8 cellular contexts compared by ENCODE assay signal in genomic region chr14:35333797-35334743, GRCh38. TPM values are rescaled to one million over a fixed set of nuclear protein-coding genes. Genes with fewer than 3 reads are reported as not detected.
DNase-seq lines count a peak whose midpoint lies in the region; ATAC-seq, FAIRE-seq and TF ChIP-seq lines count a peak whose summit lies in the region.

No MANE protein-coding gene starts in this region.

- peaks cover 62% of the 10 kb centered on the region for H3K4me1 ChIP-seq in keratinocyte (ENCODE audit: control insufficient read depth, extremely low read depth, insufficient read depth, low read length)

- no peak for TF ChIP-seq CTCF in keratinocyte (optimal IDR thresholded peaks at IDR 0.05 in 1 of 3, IDR thresholded peaks at IDR 0.05 in 1 of 3, conservative IDR thresholded peaks at IDR 0.05 in 1 of 3; ENCODE audit: extremely low read depth in 1 of 3, insufficient read depth in 2 of 3, low read length in 3 of 3)

- H3K36me3 ChIP-seq in KOPT-K1 (ENCODE audit: insufficient read depth, low read length) (no peaks in the 10 kb centered on the region), keratinocyte (ENCODE audit: control insufficient read depth in 2 of 2, extremely low read depth in 1 of 2, insufficient read depth in 2 of 2, low read length in 2 of 2) (no peaks in the 10 kb centered on the region)

- dilution Hi-C loops in keratinocyte (cut with MboI; ENCODE audit: extremely low pct_ligation_motif_present, low sequenced_read_pairs), result no loop called here

- H4K20me1 ChIP-seq in keratinocyte (ENCODE audit: control insufficient read depth, extremely low read depth, insufficient read depth, low read length), result no peaks in the 10 kb centered on the region

- H2AFZ ChIP-seq in keratinocyte (ENCODE audit: control insufficient read depth, low read length), result no peak overlapping the region

- H3K4me2 ChIP-seq in keratinocyte (ENCODE audit: control insufficient read depth, extremely low read depth, insufficient read depth, low read depth, low read length), result peak overlapping the region; percentile 72

- DNase-seq in activated CD8-positive, alpha-beta memory T cell treated with anti-CD3 and anti-CD28 coated beads for 24 hours, result peak; percentile 76
- no peak for DNase-seq in keratinocyte (ENCODE audit: low read depth, low spot score)
- DNase-seq in stimulated activated CD8-positive, alpha-beta memory T cell treated with anti-CD3 and anti-CD28 coated beads, Interleukin-7, amount 100 ng/mL, for 48 hours (ENCODE audit: extremely low read depth in 1 of 2, low read depth in 1 of 2), result peak; percentile 40 to 64
- DNase-seq in ACHN, result no peak
- DNase-seq in DMS153 (lab: John Stamatoyannopoulos, UW), result no peak

- no peaks in the 10 kb centered on the region for H3K27me3 ChIP-seq in keratinocyte (ENCODE audit: control insufficient read depth, extremely low read depth, insufficient read depth, low read length)

- H3K27ac ChIP-seq in KOPT-K1 (ENCODE audit: low read depth, low read length, poor library complexity, severe bottlenecking) (peak overlapping the region; percentile 83), keratinocyte (ENCODE audit: control insufficient read depth, insufficient read depth, low read length) (peak overlapping the region; percentile 95)

- no peaks in the 10 kb centered on the region for H3K9me3 ChIP-seq in KOPT-K1 (ENCODE audit: insufficient read depth, low read length, poor library complexity, severe bottlenecking)
- no peaks in the 10 kb centered on the region for H3K9me3 ChIP-seq in keratinocyte (ENCODE audit: control insufficient read depth, low read depth, low read length)

- H3K4me3 ChIP-seq in keratinocyte (ENCODE audit: control insufficient read depth in 2 of 3, extremely low read depth in 1 of 3, insufficient read depth in 2 of 3, low read depth in 1 of 3, low read length in 3 of 3), result no peak overlapping the region

- no peaks in the 10 kb centered on the region for H3K79me2 ChIP-seq in keratinocyte (ENCODE audit: control insufficient read depth, insufficient read depth, low read length)

- ATAC-seq in HG02981 (IDR thresholded peaks at IDR 0.05; ENCODE audit: unreplicated experiment), result no peak
- ATAC-seq in HG02870 (IDR thresholded peaks at IDR 0.05; ENCODE audit: unreplicated experiment), result no peak

- H3K9me1 ChIP-seq in keratinocyte (ENCODE audit: control insufficient read depth, extremely low read depth, insufficient read depth, low read length), result no peaks in the 10 kb centered on the region

- no peak for FAIRE-seq in keratinocyte (lab: Jason Lieb, UNC)

- H3K9ac ChIP-seq in keratinocyte (ENCODE audit: control insufficient read depth, extremely low read depth, insufficient read depth, low read length), result no peak overlapping the region

- in situ Hi-C loops in ACHN (cut with HindIII; ENCODE audit: low pct_ligation_motif_present, low pct_unique_long_range_greater_than_20kb, low sequenced_read_pairs), result no loop called here

RNA-seq across cellular contexts. Expression of gene PSMA6, which starts 41.9 kb away (rescaled TPM):
- polyA plus RNA-seq in keratinocyte, result 212 to 326 TPM (median 232 TPM) in 3 replicates
- 220 TPM for polyA plus RNA-seq in keratinocyte (2011; ENCODE audit: low read depth)
- 184 and 333 TPM in 2 replicates for polyA plus RNA-seq in keratinocyte (2011; cell fraction: cytosol; rRNA removed)
- polyA plus RNA-seq in keratinocyte (2011; cell fraction: nucleus; rRNA removed), result 134 and 170 TPM in 2 replicates
- 189 and 205 TPM in 2 replicates for polyA plus RNA-seq in keratinocyte (2012; ENCODE audit: low replicate concordance)
- 44.7 to 97.9 TPM (median 90.4 TPM) in 3 replicates for polyA minus RNA-seq in keratinocyte
- 96.5 TPM for polyA minus RNA-seq in keratinocyte (2011; cell fraction: cytosol; rRNA and poly(A)+ RNA removed)
- 27.1 and 51.3 TPM in 2 replicates for polyA minus RNA-seq in keratinocyte (2011; cell fraction: nucleus; rRNA and poly(A)+ RNA removed)

Comparison
In these comparisons a context has a peak if more than half of its experiments do, and no peak if none do; other contexts are left out.
1. DNase-seq: peak in activated CD8-positive, alpha-beta memory T cell treated with anti-CD3 and anti-CD28 coated beads for 24 hours (single experiment) and stimulated activated CD8-positive, alpha-beta memory T cell treated with anti-CD3 and anti-CD28 coated beads, Interleukin-7, amount 100 ng/mL, for 48 hours (2 of 2); none in keratinocyte (single experiment), ACHN (single experiment) and DMS153 (single experiment).